ENCODE assay signal across 19 cellular contexts in genomic region chr1:205262706-205263105, GRCh38. TPM values are rescaled to one million over a fixed set of nuclear protein-coding genes. Genes with fewer than 3 reads are reported as not detected.
DNase-seq lines count a peak whose midpoint lies in the region; ATAC-seq and TF ChIP-seq lines count a peak whose summit lies in the region.
"Had no signal": no experiment of that assay in that cellular context is flagged by ENCODE, and none has a peak within 500 bp of the region (broad histone marks: within the 10 kb centered on the region; RNA-seq: fewer than 3 reads in every experiment).

No MANE protein-coding gene starts in this region.

- H2AFZ ChIP-seq in neuronal stem cell (ENCODE audit: low read length) = peak overlapping the region; percentile 8
- H2AFZ ChIP-seq: PC-9 had no signal

- no peaks in the 10 kb centered on the region for H3K9me3 ChIP-seq in neuronal stem cell (replicated peaks in 1 of 2; ENCODE audit: control insufficient read depth in 2 of 2, insufficient read depth in 1 of 2, low read depth in 1 of 2, low read length in 2 of 2)
- H3K9me3 ChIP-seq in A673 (ENCODE audit: low read depth, low read length, poor library complexity, severe bottlenecking) = no peaks in the 10 kb centered on the region

- H3K4me3 Mint-ChIP-seq in T-helper 1 cell treated with Interleukin-12 subunit alpha and Interleukin-12 subunit beta and Interleukin-4 antibody, amounts not matched to agents 30 μg/mL and 1 μg/mL, for 36 hours = peak overlapping the region; percentile 7
- H3K4me3 Mint-ChIP-seq in naive thymus-derived CD8-positive, alpha-beta T cell = no peak overlapping the region
- H3K4me3 Mint-ChIP-seq: activated CD8-positive, alpha-beta T cell treated with anti-CD3 and anti-CD28 coated beads, Interleukin-2, amount 10 ng/mL, durations not matched to agents 7 days and 5 days; central memory CD8-positive, alpha-beta T cell had no signal

- TF ChIP-seq POLR2A in NB4 (IDR thresholded peaks at IDR 0.05; ENCODE audit: extremely low read depth, insufficient read length) = no peak

- intact Hi-C loops in A673 (cut with micrococcal nuclease; ENCODE audit: unreplicated experiment) = no loop called here

- DNase-seq in T-helper 1 cell (no peak), NB4 (ENCODE audit: low read depth) (peak; percentile 73), choroid plexus epithelial cell (ENCODE audit: low read depth) (peak; percentile 52), neuronal stem cell (ENCODE audit: low spot score) (no peak), A673 (ENCODE audit: low spot score) (no peak)
- no peak for DNase-seq in naive thymus-derived CD8-positive, alpha-beta T cell
- no peak for DNase-seq in activated effector memory CD4-positive, alpha-beta T cell treated with anti-CD3 and anti-CD28 coated beads, Interleukin-2, amount 50 U/mL, for 16 hours
- DNase-seq: activated CD8-positive, alpha-beta T cell treated with anti-CD3 and anti-CD28 coated beads, Interleukin-2, amount 10 ng/mL, durations not matched to agents 7 days and 5 days; activated T-cell treated with anti-CD3 and anti-CD28 coated beads, Interleukin-2, amount 50 U/mL, for 72 hours; DMS53; midbrain; NCI-H2029 treated with DMSO at 0.1 percent for 48 hours; NCI-H526 treated with DMSO at 0.1 percent for 48 hours; occipital lobe; PC-9; stimulated activated CD4-positive, alpha-beta T cell treated with anti-CD3 and anti-CD28 coated beads, Interleukin-1b, Interleukin-23, amount 100 ng/mL, for 48 hours had no signal

- H2BK5ac ChIP-seq in neuronal stem cell (ENCODE audit: low read length) = no peak overlapping the region

- H3K4ac ChIP-seq in neuronal stem cell (ENCODE audit: low read length) = no peak overlapping the region

- H3K23ac ChIP-seq in neuronal stem cell (ENCODE audit: low read depth, low read length, poor library complexity) = no peak overlapping the region

- H3K4me3 ChIP-seq in NB4 (ENCODE audit: low read depth, low read length) (no peak overlapping the region), choroid plexus epithelial cell (ENCODE audit: low read depth, low read length) (no peak overlapping the region), neuronal stem cell (ENCODE audit: low read length in 2 of 2) (no peak overlapping the region), A673 (ENCODE audit: low read depth, low read length, poor library complexity, severe bottlenecking) (no peak overlapping the region)
- H3K4me3 ChIP-seq: PC-9 had no signal

- H3K4me1 ChIP-seq in neuronal stem cell (ENCODE audit: control insufficient read depth in 2 of 2, insufficient read depth in 1 of 2, low read depth in 1 of 2, low read length in 2 of 2) (peaks cover 7 to 19% of the 10 kb centered on the region in 2 donors), A673 (ENCODE audit: insufficient read depth, low read length, poor library complexity, severe bottlenecking) (peaks cover 15% of the 10 kb centered on the region)

- H4K91ac ChIP-seq in neuronal stem cell (ENCODE audit: low read depth, low read length, poor library complexity) = no peak overlapping the region

- H3K36me3 Mint-ChIP-seq in T-helper 1 cell treated with Interleukin-12 subunit alpha and Interleukin-12 subunit beta and Interleukin-4 antibody, amounts not matched to agents 30 μg/mL and 1 μg/mL, for 36 hours (ENCODE audit: low read depth) = no peaks in the 10 kb centered on the region
- no peaks in the 10 kb centered on the region for H3K36me3 Mint-ChIP-seq in naive thymus-derived CD8-positive, alpha-beta T cell

- no peaks in the 10 kb centered on the region for H3K79me1 ChIP-seq in neuronal stem cell (ENCODE audit: low read depth, low read length)

- H3K36me3 ChIP-seq in neuronal stem cell (replicated peaks in 1 of 2; ENCODE audit: control insufficient read depth in 2 of 2, insufficient read depth in 2 of 2, low read length in 2 of 2) (no peaks in the 10 kb centered on the region), A673 (ENCODE audit: insufficient read depth, low read length, poor library complexity, severe bottlenecking) (no peaks in the 10 kb centered on the region)

- no peak overlapping the region for H2BK15ac ChIP-seq in neuronal stem cell (ENCODE audit: low read length)

- ATAC-seq in naive thymus-derived CD8-positive, alpha-beta T cell = no peak
- ATAC-seq: activated CD8-positive, alpha-beta T cell treated with anti-CD3 and anti-CD28 coated beads, Interleukin-2, amount 10 ng/mL, durations not matched to agents 7 days and 5 days; sciatic nerve had no signal

- H2AK5ac ChIP-seq in neuronal stem cell (ENCODE audit: low read depth, low read length) = no peak overlapping the region

- H3K27ac ChIP-seq in neuronal stem cell (replicated peaks; ENCODE audit: low read length) = no peak overlapping the region
- H3K27ac ChIP-seq in A673 (ENCODE audit: low read depth, low read length, poor library complexity, severe bottlenecking) = no peak overlapping the region
- H3K27ac ChIP-seq: PC-9 had no signal

- no peak overlapping the region for H3K27ac Mint-ChIP-seq in T-helper 1 cell treated with Interleukin-12 subunit alpha and Interleukin-12 subunit beta and Interleukin-4 antibody, amounts not matched to agents 30 μg/mL and 1 μg/mL, for 36 hours
- H3K27ac Mint-ChIP-seq in naive thymus-derived CD8-positive, alpha-beta T cell = no peak overlapping the region
- H3K27ac Mint-ChIP-seq: activated CD8-positive, alpha-beta T cell treated with anti-CD3 and anti-CD28 coated beads, Interleukin-2, amount 10 ng/mL, durations not matched to agents 7 days and 5 days; activated T-cell treated with anti-CD3 and anti-CD28 coated beads, Interleukin-2, amount 50 U/mL, for 72 hours had no signal

- H3K9me3 Mint-ChIP-seq in T-helper 1 cell treated with Interleukin-12 subunit alpha and Interleukin-12 subunit beta and Interleukin-4 antibody, amounts not matched to agents 30 μg/mL and 1 μg/mL, for 36 hours = no peaks in the 10 kb centered on the region
- no peaks in the 10 kb centered on the region for H3K9me3 Mint-ChIP-seq in naive thymus-derived CD8-positive, alpha-beta T cell
- H3K9me3 Mint-ChIP-seq: activated T-cell treated with anti-CD3 and anti-CD28 coated beads, Interleukin-2, amount 50 U/mL, for 72 hours; central memory CD8-positive, alpha-beta T cell had no signal

- no TSS peak for BruUV-seq in A673 (replicated peaks; lab: Mats Ljungman, UMichigan)

- no peak overlapping the region for H3K4me2 ChIP-seq in neuronal stem cell (ENCODE audit: insufficient read depth, low read length, poor library complexity, severe bottlenecking)
- H3K4me2 ChIP-seq: PC-9 had no signal

- H3K27me3 Mint-ChIP-seq in T-helper 1 cell treated with Interleukin-12 subunit alpha and Interleukin-12 subunit beta and Interleukin-4 antibody, amounts not matched to agents 30 μg/mL and 1 μg/mL, for 36 hours (ENCODE audit: low read depth) = no peaks in the 10 kb centered on the region
- H3K27me3 Mint-ChIP-seq in naive thymus-derived CD8-positive, alpha-beta T cell = peaks cover 0 to 2% (median 0%) of the 10 kb centered on the region in 5 donors
- H3K27me3 Mint-ChIP-seq: central memory CD8-positive, alpha-beta T cell had no signal

- H3K14ac ChIP-seq in neuronal stem cell (ENCODE audit: low read length) = no peak overlapping the region

- WGBS in neuronal stem cell (ENCODE audit: extremely low coverage in 2 of 2, insufficient read length in 2 of 2, insufficient replicate concordance in 1 of 2), 2 donors = no CpG with 5 or more reads among the region's 7 CpGs

- H2BK12ac ChIP-seq in neuronal stem cell (ENCODE audit: low read length) = no peak overlapping the region

- no peak overlapping the region for H2BK120ac ChIP-seq in neuronal stem cell (ENCODE audit: low read depth, low read length)

- POLR2A ChIA-PET in naive thymus-derived CD8-positive, alpha-beta T cell (lab: Charles Lee) = interaction anchor here (0.6 kb wide), 1 partner anchor 856 kb away, joined by 3 read pairs; no protein-coding TSS in a partner anchor
- POLR2A ChIA-PET in A673 (lab: Charles Lee; ENCODE audit: low non-redundant PET) = no interaction called here

- H3K27me3 ChIP-seq in neuronal stem cell (ENCODE audit: control insufficient read depth in 3 of 3, insufficient read depth in 3 of 3, low read depth in 1 of 3, low read length in 3 of 3) = no peaks in the 10 kb centered on the region
- no peaks in the 10 kb centered on the region for H3K27me3 ChIP-seq in A673 (replicated peaks; ENCODE audit: insufficient read depth, low read depth, low read length, poor library complexity)

- no peak for TF ChIP-seq CTCF in NB4 (IDR thresholded peaks at IDR 0.05; ENCODE audit: low read depth, low read length)
- no peak for TF ChIP-seq CTCF in choroid plexus epithelial cell (conservative IDR thresholded peaks at IDR 0.05; ENCODE audit: low read depth, low read length)
- TF ChIP-seq CTCF in A673 (conservative IDR thresholded peaks at IDR 0.05; ENCODE audit: low read depth, low read length) = no peak

- H4K8ac ChIP-seq in neuronal stem cell (ENCODE audit: low read depth, low read length) = no peak overlapping the region

- H3K9ac ChIP-seq in neuronal stem cell (ENCODE audit: low read depth, low read length, poor library complexity) = no peak overlapping the region

- CTCF ChIA-PET in A673 (lab: Charles Lee) = interaction anchor here (0.5 to 1.2 kb wide), 2 partner anchors 11 to 251 kb away, joined by 4 to 12 read pairs; no protein-coding TSS in a partner anchor

- no peak overlapping the region for H3K18ac ChIP-seq in neuronal stem cell (ENCODE audit: low read length)

- peaks cover 27% of the 10 kb centered on the region for H3K4me1 Mint-ChIP-seq in T-helper 1 cell treated with Interleukin-12 subunit alpha and Interleukin-12 subunit beta and Interleukin-4 antibody, amounts not matched to agents 30 μg/mL and 1 μg/mL, for 36 hours (ENCODE audit: low read depth)
- H3K4me1 Mint-ChIP-seq in naive thymus-derived CD8-positive, alpha-beta T cell = peaks cover 9 to 13% (median 10%) of the 10 kb centered on the region in 4 donors

RNA-seq across cellular contexts. Expression of gene TMCC2, which starts 35.0 kb away (rescaled TPM):
- polyA plus RNA-seq in neuronal stem cell (2013, experiment 1 of 2) = 13.3 TPM
- 12.9 TPM for polyA plus RNA-seq in neuronal stem cell (2013, experiment 2 of 2)
- 1 to 10 TPM; 3.9 to 4.7 TPM for total RNA-seq in naive thymus-derived CD8-positive, alpha-beta T cell
- polyA plus RNA-seq in naive thymus-derived CD8-positive, alpha-beta T cell = 1 to 10 TPM in 1 of 3 donors, under 1 TPM in 2; 0.37 to 2.0 (median 0.40) TPM
- 2.2 and 3.0 TPM in 2 replicates for total RNA-seq in A673 (2021)

RNA-seq across cellular contexts. Expression of gene DSTYK, which starts 51.2 kb away (rescaled TPM):
- polyA plus RNA-seq in neuronal stem cell (2013, experiment 1 of 2) = 6.2 TPM
- polyA plus RNA-seq in neuronal stem cell (2013, experiment 2 of 2) = 6.4 TPM
- total RNA-seq in naive thymus-derived CD8-positive, alpha-beta T cell = 10 to 100 TPM; 15.9 to 17.5 TPM
- polyA plus RNA-seq in naive thymus-derived CD8-positive, alpha-beta T cell = 1 to 10 TPM; 5.2 to 8.6 (median 7.0) TPM
- total RNA-seq in A673 (2021) = 7.1 and 7.5 TPM in 2 replicates

RNA-seq across cellular contexts. Expression of gene NUAK2, which starts 58.8 kb away (rescaled TPM):
- polyA plus RNA-seq in neuronal stem cell (2013, experiment 1 of 2) = 55.9 TPM
- polyA plus RNA-seq in neuronal stem cell (2013, experiment 2 of 2) = 57.2 TPM
- total RNA-seq in naive thymus-derived CD8-positive, alpha-beta T cell = 10 to 100 TPM; 46.9 to 47.9 TPM
- polyA plus RNA-seq in naive thymus-derived CD8-positive, alpha-beta T cell = 10 to 100 TPM; 14.3 to 73.6 (median 34.0) TPM
- total RNA-seq in A673 (2021) = 0.45 and 0.83 TPM in 2 replicates

Comparison
In these comparisons a context has a peak if more than half of its experiments do, and no peak if none do; other contexts are left out.
1. DNase-seq: peak in NB4 (single experiment) and choroid plexus epithelial cell (single experiment); none in T-helper 1 cell (0 of 5), neuronal stem cell (single experiment), naive thymus-derived CD8-positive, alpha-beta T cell (0 of 10), activated effector memory CD4-positive, alpha-beta T cell treated with anti-CD3 and anti-CD28 coated beads, Interleukin-2, amount 50 U/mL, for 16 hours (single experiment) and A673 (single experiment).
2. RNA of gene NUAK2, which starts 58.8 kb away (total RNA-seq): 46.9 to 47.9 TPM in naive thymus-derived CD8-positive, alpha-beta T cell; 0.45 to 0.83 TPM in A673; every median in the first group is over 10 times any median in the second.